In the genomic region with DNA sequence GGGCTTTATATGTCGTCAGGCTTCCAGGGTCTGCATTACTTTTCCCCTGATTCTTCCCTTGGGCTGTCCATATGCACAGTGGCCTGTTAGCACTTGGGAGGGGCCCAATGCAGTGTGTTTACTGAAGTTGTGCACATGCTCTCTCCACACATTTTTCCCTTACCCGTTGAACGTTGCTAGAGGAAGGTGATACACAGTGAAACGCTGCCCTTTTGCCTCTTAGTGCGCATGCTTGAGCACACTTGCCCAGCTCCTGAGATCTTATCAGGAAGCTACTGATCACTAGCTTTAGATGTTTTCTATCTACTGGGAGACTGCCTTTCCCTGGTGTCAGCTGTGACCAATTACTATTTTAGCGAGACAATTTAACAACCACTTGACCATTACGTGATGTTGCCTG, we compare ENCODE assay signal across 1 cellular context.
TF ChIP-seq lines count a peak whose summit lies in the region.

No MANE protein-coding gene starts in this region.

TF ChIP-seq in GM23338, 12 proteins besides CTCF, POLR2A, EP300 and RAD21 (continued from another document):
- TF ChIP-seq NANOG (IDR thresholded peaks at IDR 0.05; ENCODE audit: borderline replicate concordance) = no peak
- TF ChIP-seq EZH2 (IDR thresholded peaks at IDR 0.05; ENCODE audit: low read depth, unreplicated experiment) = no peak
TF ChIP-seq in GM23338: peak in this region for 0.
